9 cellular contexts compared by ENCODE assay signal in genomic region chr12:29893002-29893401, GRCh38.
"Had no signal": no experiment of that assay in that cellular context is flagged by ENCODE, and none has a peak within 500 bp of the region (broad histone marks: within the 10 kb centered on the region; RNA-seq: fewer than 3 reads in every experiment).

No MANE protein-coding gene starts in this region.

- H3K9ac ChIP-seq: KMS-11 had no signal

- H2AFZ ChIP-seq: GM23338 had no signal

- H3K27ac ChIP-seq: KMS-11 had no signal

- H3K4me2 ChIP-seq: GM23338, KMS-11 had no signal

- H3K4me3 ChIP-seq: GM23338, HAP-1 had no signal

- DNase-seq: H7, HFFc6, Karpas-422, KBM-7 had no signal

- H3K36me3 ChIP-seq: HAP-1 had no signal

- FAIRE-seq: HTR-8/SVneo had no signal

- ATAC-seq: GM23338, HCT116 had no signal
